In the genomic region with DNA sequence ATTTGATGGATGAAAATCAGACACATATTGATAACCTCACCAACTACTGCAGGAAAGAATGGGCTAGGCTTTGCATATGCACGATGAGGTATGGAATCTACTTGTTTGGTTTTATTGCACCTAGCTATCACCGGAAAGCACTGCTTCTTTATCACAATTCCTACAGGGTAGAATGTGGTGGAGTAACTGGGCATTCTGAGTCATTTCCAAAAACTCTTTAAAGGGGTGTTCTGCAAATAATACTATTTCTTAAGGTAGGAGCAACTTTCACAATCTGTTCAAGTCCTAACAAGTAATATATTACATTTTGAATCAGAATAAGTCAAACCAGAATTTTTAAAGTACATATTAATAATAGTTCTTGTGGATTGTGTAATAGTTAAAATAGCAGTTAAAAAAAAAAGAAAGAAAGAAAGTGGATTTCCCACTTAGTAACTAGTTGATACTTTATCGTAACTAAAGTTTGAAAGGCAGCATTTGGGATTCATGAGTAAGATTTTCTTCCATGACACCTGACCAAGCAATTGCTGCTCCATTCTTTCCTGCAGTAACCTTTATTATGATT, we compare ENCODE assay signal across 26 cellular contexts. TPM values are rescaled to one million over a fixed set of nuclear protein-coding genes. Genes with fewer than 3 reads are reported as not detected.
DNase-seq lines count a peak whose midpoint lies in the region; ATAC-seq, FAIRE-seq and TF ChIP-seq lines count a peak whose summit lies in the region.
"Had no signal": no experiment of that assay in that cellular context is flagged by ENCODE, and none has a peak within 500 bp of the region (broad histone marks: within the 10 kb centered on the region; RNA-seq: fewer than 3 reads in every experiment).

No MANE protein-coding gene starts in this region.

- no peaks in the 10 kb centered on the region for H3F3A ChIP-seq in PC-3 (ENCODE audit: low read length, unreplicated experiment)

- H3K4me2 ChIP-seq in PC-3 (ENCODE audit: low read length): peak overlapping the region; percentile 64
- peak overlapping the region; percentile 6 for H3K4me2 ChIP-seq in endothelial cell of umbilical vein (ENCODE audit: insufficient read depth, low read length)
- H3K4me2 ChIP-seq: GM23338 had no signal

- no peaks in the 10 kb centered on the region for H3K27me3 ChIP-seq in ACC112 (ENCODE audit: insufficient read depth, low read length)
- no peaks in the 10 kb centered on the region for H3K27me3 ChIP-seq in PC-3 (ENCODE audit: low read length)
- no peaks in the 10 kb centered on the region for H3K27me3 ChIP-seq in endothelial cell of umbilical vein (ENCODE audit: control insufficient read depth in 2 of 2, insufficient read depth in 2 of 2, low read length in 2 of 2)
- H3K27me3 ChIP-seq: spleen, tibial nerve had no signal

- no peak overlapping the region for H3K9ac ChIP-seq in PC-3 (ENCODE audit: low read length)
- peak overlapping the region; percentile 12 for H3K9ac ChIP-seq in endothelial cell of umbilical vein (replicated peaks; ENCODE audit: extremely low read depth, insufficient read depth, low read length)

- no peaks in the 10 kb centered on the region for H3K9me3 ChIP-seq in PC-3 (ENCODE audit: low read length)
- no peaks in the 10 kb centered on the region for H3K9me3 ChIP-seq in endothelial cell of umbilical vein (replicated peaks; ENCODE audit: control insufficient read depth, insufficient read depth, low read length)
- H3K9me3 ChIP-seq: lower lobe of right lung, spleen, tibial nerve had no signal

- no peak overlapping the region for H3K4me3 Mint-ChIP-seq in activated CD4-positive, alpha-beta memory T cell treated with anti-CD3 and anti-CD28 coated beads, Interleukin-2, amount 10 ng/mL, durations not matched to agents 7 days and 5 days
- H3K4me3 Mint-ChIP-seq: activated CD8-positive, alpha-beta T cell treated with anti-CD3 and anti-CD28 coated beads, Interleukin-2, amount 10 ng/mL, durations not matched to agents 7 days and 5 days; GM23338; stimulated activated naive CD8-positive, alpha-beta T cell treated with anti-CD3 and anti-CD28 coated beads, Interleukin-15, Interleukin-2, amounts not matched to agents 100 ng/mL and 50 ng/mL, for 24 hours had no signal

- no peaks in the 10 kb centered on the region for H3K36me3 Mint-ChIP-seq in activated CD4-positive, alpha-beta memory T cell treated with anti-CD3 and anti-CD28 coated beads, Interleukin-2, amount 10 ng/mL, durations not matched to agents 7 days and 5 days (ENCODE audit: low read depth)

- H2AFZ ChIP-seq in ACC112 (ENCODE audit: low read length, unreplicated experiment) (no peak overlapping the region), PC-3 (ENCODE audit: low read length) (no peak overlapping the region), endothelial cell of umbilical vein (ENCODE audit: low read depth, low read length) (no peak overlapping the region)
- H2AFZ ChIP-seq: GM23338 had no signal

- H4K20me1 ChIP-seq in PC-3 (ENCODE audit: low read length): no peaks in the 10 kb centered on the region
- H4K20me1 ChIP-seq in endothelial cell of umbilical vein (replicated peaks; ENCODE audit: control insufficient read depth, extremely low read depth, insufficient read depth, low read length): no peaks in the 10 kb centered on the region

- H3K4me1 Mint-ChIP-seq in activated CD4-positive, alpha-beta memory T cell treated with anti-CD3 and anti-CD28 coated beads, Interleukin-2, amount 10 ng/mL, durations not matched to agents 7 days and 5 days: peaks cover 3% of the 10 kb centered on the region

- H3K9me2 ChIP-seq in PC-3 (replicated peaks; ENCODE audit: low read length): no peaks in the 10 kb centered on the region

- TF ChIP-seq CTCF in PC-3 (conservative IDR thresholded peaks at IDR 0.05; ENCODE audit: low read depth, low read length): no peak
- no peak for TF ChIP-seq CTCF in endothelial cell of umbilical vein (IDR thresholded peaks at IDR 0.05; ENCODE audit: extremely low read depth in 1 of 2, insufficient read depth in 1 of 2, low read depth in 1 of 2, low read length in 2 of 2)
- TF ChIP-seq CTCF in omental fat pad (IDR thresholded peaks at IDR 0.05): no peak

- TF ChIP-seq POLR2A in endothelial cell of umbilical vein (IDR thresholded peaks at IDR 0.05; ENCODE audit: low read depth, low read length): peak; percentile 25

- peaks cover 74% of the 10 kb centered on the region for H3K4me1 ChIP-seq in ACC112 (ENCODE audit: control insufficient read depth, insufficient read depth, low read length, unreplicated experiment)
- peaks cover 62% of the 10 kb centered on the region for H3K4me1 ChIP-seq in PC-3 (ENCODE audit: insufficient read depth, low read length)
- H3K4me1 ChIP-seq in endothelial cell of umbilical vein (ENCODE audit: control insufficient read depth, extremely low read depth, insufficient read depth, low read length): peaks cover 69% of the 10 kb centered on the region
- H3K4me1 ChIP-seq: tibial nerve had no signal

- H3K27ac ChIP-seq in ACC112 (ENCODE audit: low read depth, low read length): peak overlapping the region; percentile 88
- H3K27ac ChIP-seq in PC-3 (ENCODE audit: low read length): peak overlapping the region; percentile 84
- peak overlapping the region; percentile 90 for H3K27ac ChIP-seq in endothelial cell of umbilical vein (ENCODE audit: insufficient read depth, low read depth, low read length)
- H3K27ac ChIP-seq: tibial nerve had no signal

- dilution Hi-C loops in endothelial cell of umbilical vein (cut with MboI; ENCODE audit: extremely low pct_ligation_motif_present, low sequenced_read_pairs): no loop called here

- no peak overlapping the region for H3K27ac Mint-ChIP-seq in activated CD4-positive, alpha-beta memory T cell treated with anti-CD3 and anti-CD28 coated beads, Interleukin-2, amount 10 ng/mL, durations not matched to agents 7 days and 5 days
- H3K27ac Mint-ChIP-seq: activated CD8-positive, alpha-beta T cell treated with anti-CD3 and anti-CD28 coated beads, Interleukin-2, amount 10 ng/mL, durations not matched to agents 7 days and 5 days; GM23338; stimulated activated naive CD8-positive, alpha-beta T cell treated with anti-CD3 and anti-CD28 coated beads, Interleukin-15, Interleukin-2, amounts not matched to agents 100 ng/mL and 50 ng/mL, for 24 hours had no signal

- no peaks in the 10 kb centered on the region for H3K27me3 Mint-ChIP-seq in activated CD4-positive, alpha-beta memory T cell treated with anti-CD3 and anti-CD28 coated beads, Interleukin-2, amount 10 ng/mL, durations not matched to agents 7 days and 5 days
- H3K27me3 Mint-ChIP-seq: stimulated activated naive CD8-positive, alpha-beta T cell treated with anti-CD3 and anti-CD28 coated beads, Interleukin-15, Interleukin-2, amounts not matched to agents 100 ng/mL and 50 ng/mL, for 24 hours had no signal

- CTCF ChIA-PET in PC-3 (lab: Charles Lee) (no interaction called here), endothelial cell of umbilical vein (lab: Charles Lee) (interaction anchor here (0.6 kb wide), 1 partner anchor 296 kb away, joined by 4 read pairs; no protein-coding TSS in a partner anchor)
- CTCF ChIA-PET in activated CD4-positive, alpha-beta memory T cell treated with anti-CD3 and anti-CD28 coated beads, Interleukin-2, amount 10 ng/mL, durations not matched to agents 7 days and 5 days (lab: Charles Lee): no interaction called here

- no peaks in the 10 kb centered on the region for H3K9me3 Mint-ChIP-seq in activated CD4-positive, alpha-beta memory T cell treated with anti-CD3 and anti-CD28 coated beads, Interleukin-2, amount 10 ng/mL, durations not matched to agents 7 days and 5 days
- H3K9me3 Mint-ChIP-seq: GM23338; stimulated activated naive CD8-positive, alpha-beta T cell treated with anti-CD3 and anti-CD28 coated beads, Interleukin-15, Interleukin-2, amounts not matched to agents 100 ng/mL and 50 ng/mL, for 24 hours had no signal

- no peak for ATAC-seq in PC-3
- ATAC-seq in omental fat pad (ENCODE audit: low FRiP score): peak; percentile 70
- ATAC-seq: activated CD8-positive, alpha-beta T cell treated with anti-CD3 and anti-CD28 coated beads, Interleukin-2, amount 10 ng/mL, durations not matched to agents 7 days and 5 days; HepG2 had no signal

- DNase-seq in PC-3: peak; percentile 47
- DNase-seq in endothelial cell of umbilical vein (ENCODE audit: low read depth, low spot score): peak; percentile 33
- no peak for DNase-seq in omental fat pad (ENCODE audit: low spot score)
- no peak for DNase-seq in H4 (ENCODE audit: low spot score)
- no peak for DNase-seq in superior temporal gyrus (ENCODE audit: extremely low spot score)
- DNase-seq in activated CD4-positive, alpha-beta memory T cell treated with anti-CD3 and anti-CD28 coated beads, Interleukin-2, amount 10 ng/mL, durations not matched to agents 7 days and 5 days: no peak
- DNase-seq in stimulated activated naive CD4-positive, alpha-beta T cell (lab: John Stamatoyannopoulos, UW): no peak
- DNase-seq: activated CD4-positive, CD25-positive, alpha-beta regulatory T cell treated with anti-CD3 and anti-CD28 coated beads, Interleukin-2, amount 50 U/mL, for 72 hours; activated CD8-positive, alpha-beta T cell treated with anti-CD3 and anti-CD28 coated beads, Interleukin-2, amount 10 ng/mL, durations not matched to agents 7 days and 5 days; activated gamma-delta T cell treated with Interleukin-2 at 50 U/mL for 16 hours; COR-L47; cortex of kidney; kidney; lower lobe of right lung; NCI-H1417; NCI-H2107; NCI-H524; Right ventricle myocardium superior; spleen; stimulated activated CD4-positive, alpha-beta T cell treated with anti-CD3 and anti-CD28 coated beads, Interleukin-4, amount 100 ng/mL, for 1 hour; SW 1271 had no signal

- intact Hi-C loops in PC-3 (cut with micrococcal nuclease) (no loop called here), endothelial cell of umbilical vein (cut with micrococcal nuclease) (loop anchor here (5.0 kb wide), 1 partner anchor 515 kb away; a partner anchor contains a TSS)

- no peaks in the 10 kb centered on the region for H3K9me1 ChIP-seq in endothelial cell of umbilical vein (replicated peaks; ENCODE audit: control insufficient read depth, extremely low read depth, insufficient read depth, low read length)

- no peaks in the 10 kb centered on the region for H3K36me3 ChIP-seq in ACC112 (ENCODE audit: insufficient read depth, low read length)
- H3K36me3 ChIP-seq in PC-3 (ENCODE audit: low read depth, low read length): no peaks in the 10 kb centered on the region
- no peaks in the 10 kb centered on the region for H3K36me3 ChIP-seq in endothelial cell of umbilical vein (ENCODE audit: control insufficient read depth in 2 of 2, extremely low read depth in 1 of 2, insufficient read depth in 2 of 2, low read length in 2 of 2)
- H3K36me3 ChIP-seq: lower lobe of right lung, spleen, tibial nerve had no signal

- POLR2A ChIA-PET in PC-3 (lab: Charles Lee; ENCODE audit: unreplicated experiment) (no interaction called here), endothelial cell of umbilical vein (lab: Charles Lee) (interaction anchor here (0.7 kb wide), 1 partner anchor 638 kb away, joined by 7 read pairs; no protein-coding TSS in a partner anchor)
- POLR2A ChIA-PET in activated CD4-positive, alpha-beta memory T cell treated with anti-CD3 and anti-CD28 coated beads, Interleukin-2, amount 10 ng/mL, durations not matched to agents 7 days and 5 days (lab: Charles Lee): no interaction called here

- no TSS peak for BruUV-seq in PC-3 (replicated peaks; lab: Mats Ljungman, UMichigan)
- BruUV-seq in endothelial cell of umbilical vein (replicated peaks; lab: Mats Ljungman, UMichigan): no TSS peak

- peak; percentile 59 for FAIRE-seq in endothelial cell of umbilical vein (lab: Jason Lieb, UNC)
- FAIRE-seq: HepG2, kidney had no signal

- H3K79me2 ChIP-seq in ACC112 (ENCODE audit: control insufficient read depth, insufficient read depth, low read length, unreplicated experiment) (no peaks in the 10 kb centered on the region), PC-3 (ENCODE audit: low read length) (no peaks in the 10 kb centered on the region), endothelial cell of umbilical vein (ENCODE audit: control insufficient read depth, insufficient read depth, low read length) (peaks cover 35% of the 10 kb centered on the region)

- H3K4me3 ChIP-seq in ACC112 (ENCODE audit: low read depth, low read length) (no peak overlapping the region), PC-3 (ENCODE audit: low read length) (no peak overlapping the region), endothelial cell of umbilical vein (replicated peaks in 1 of 3; ENCODE audit: insufficient read depth in 1 of 3, low read depth in 1 of 3, low read length in 3 of 3) (no peak overlapping the region)
- H3K4me3 ChIP-seq: GM23338, lower lobe of right lung, spleen, tibial nerve had no signal

RNA-seq across cellular contexts. Expression of a gene that starts 40.5 kb away (rescaled TPM):
- total RNA-seq in PC-3 (2014; rRNA removed) (6.8 and 16.1 TPM in 2 replicates), endothelial cell of umbilical vein (51.4 and 56.0 TPM in 2 replicates), omental fat pad (10 to 100 TPM in 2 of 4 donors, 1 to 10 TPM in 2; 6.3 to 20.7 (median 9.6) TPM)
- polyA plus RNA-seq in endothelial cell of umbilical vein: 41.4 and 43.4 TPM in 2 replicates
- polyA plus RNA-seq in endothelial cell of umbilical vein (2011; cell fraction: cytosol; rRNA removed): 60.6 and 66.8 TPM in 2 replicates
- 68.8 and 69.0 TPM in 2 replicates for polyA plus RNA-seq in endothelial cell of umbilical vein (2011; cell fraction: nucleus; rRNA removed)
- polyA plus RNA-seq in endothelial cell of umbilical vein (2012): 29.5 and 34.4 TPM in 2 replicates
- 16.2 and 20.7 TPM in 2 replicates for polyA minus RNA-seq in endothelial cell of umbilical vein
- polyA minus RNA-seq in endothelial cell of umbilical vein (2011; cell fraction: cytosol; rRNA and poly(A)+ RNA removed): 10.4 TPM
- 30.5 and 36.4 TPM in 2 replicates for polyA minus RNA-seq in endothelial cell of umbilical vein (2011; cell fraction: nucleus; rRNA and poly(A)+ RNA removed)
- total RNA-seq in H4 (2014; rRNA removed; shearing (Covaris generic)): 3.2 and 4.9 TPM in 2 replicates
- total RNA-seq in activated CD4-positive, alpha-beta memory T cell treated with anti-CD3 and anti-CD28 coated beads, Interleukin-2, amount 10 ng/mL, durations not matched to agents 7 days and 5 days: 10 to 100 TPM; 18.4 to 18.8 TPM

Comparison
In these comparisons a context has a peak if more than half of its experiments do, and no peak if none do; other contexts are left out.
1. DNase-seq: peak in PC-3 (single experiment) and endothelial cell of umbilical vein (single experiment); none in omental fat pad (single experiment), H4 (single experiment), superior temporal gyrus (single experiment), activated CD4-positive, alpha-beta memory T cell treated with anti-CD3 and anti-CD28 coated beads, Interleukin-2, amount 10 ng/mL, durations not matched to agents 7 days and 5 days (single experiment) and stimulated activated naive CD4-positive, alpha-beta T cell (0 of 6).
2. Peak in every context shown above with its lines, with median percentiles within 50 percentile points of each other: H3K27ac ChIP-seq.